In genomic region chr11:114280696-114281095, GRCh38 we compare ENCODE assay signal across 8 cellular contexts. TPM values are rescaled to one million over a fixed set of nuclear protein-coding genes. Genes with fewer than 3 reads are reported as not detected.
DNase-seq lines count a peak whose midpoint lies in the region; ATAC-seq, FAIRE-seq and TF ChIP-seq lines count a peak whose summit lies in the region.

No MANE protein-coding gene starts in this region.

- H3K9me3 ChIP-seq in esophagus squamous epithelium (no peaks in the 10 kb centered on the region), ovary (no peaks in the 10 kb centered on the region)

- peaks cover 0 to 18% (median 0%) of the 10 kb centered on the region in 4 donors for H3K27me3 ChIP-seq in esophagus squamous epithelium
- no peaks in the 10 kb centered on the region for H3K27me3 ChIP-seq in ovary

- ATAC-seq in GM21447 (IDR thresholded peaks at IDR 0.05; ENCODE audit: unreplicated experiment): no peak

- TF ChIP-seq POLR2A in esophagus squamous epithelium (IDR thresholded peaks at IDR 0.05): no peak
- TF ChIP-seq POLR2A in ovary (IDR thresholded peaks at IDR 0.05): no peak

- H3K36me3 ChIP-seq in esophagus squamous epithelium: no peaks in the 10 kb centered on the region
- no peaks in the 10 kb centered on the region for H3K36me3 ChIP-seq in ovary

- H3K27ac ChIP-seq in esophagus squamous epithelium: peak overlapping the region; percentile 67 to 84 (median 76)
- H3K27ac ChIP-seq in ovary: no peak overlapping the region

- no peak for FAIRE-seq in GM19239 (lab: Jason Lieb, UNC)

- TF ChIP-seq CTCF in esophagus squamous epithelium (IDR thresholded peaks at IDR 0.05): peak in 4 of 6 experiments; percentile 27 to 57 (median 44)
- peak in 1 of 3 donors; percentile 44 for TF ChIP-seq CTCF in ovary (IDR thresholded peaks at IDR 0.05)

- WGBS in esophagus squamous epithelium, 2 donors: 27% methylated on average over 3 of the region's 6 CpGs; no CpG with 5 or more reads in 1 of the 2 donors
- WGBS in ovary, 3 donors: 48 to 78% (median 52%) methylated on average over 6 of the region's 6 CpGs

- TF ChIP-seq EP300 in ovary (IDR thresholded peaks at IDR 0.05): no peak

- intact Hi-C loops in esophagus squamous epithelium (cut with DNase I): no loop called here
- intact Hi-C loops in ovary (cut with DNase I): no loop called here

- peak; percentile 95 for DNase-seq in ELF-1 (ENCODE audit: low read depth, low spot score)
- DNase-seq in M059J (ENCODE audit: low read depth): peak; percentile 83
- DNase-seq in SHP77 treated with DMSO at 0.1 percent for 48 hours (lab: John Stamatoyannopoulos, UW): peak; percentile 84
- DNase-seq in esophagus squamous epithelium (lab: John Stamatoyannopoulos, UW): no peak
- peak; percentile 22 to 66 (median 45) for DNase-seq in ovary
- no peak for DNase-seq in stimulated activated CD4-positive, alpha-beta T cell treated with anti-CD3 and anti-CD28 coated beads, Interleukin-4, amount 100 ng/mL, for 1 hour
- no peak for DNase-seq in GM19239 (ENCODE audit: insufficient read length, low spot score)

- no peak overlapping the region for H3K4me3 ChIP-seq in esophagus squamous epithelium
- no peak overlapping the region for H3K4me3 ChIP-seq in ovary

- peaks cover 17 to 43% (median 27%) of the 10 kb centered on the region in 3 donors for H3K4me1 ChIP-seq in esophagus squamous epithelium
- peaks cover 3% of the 10 kb centered on the region for H3K4me1 ChIP-seq in ovary (ENCODE audit: insufficient read depth)

RNA-seq across cellular contexts. Expression of gene NNMT, which starts 15.5 kb away (rescaled TPM):
- 76.6 and 129 TPM in 2 replicates for total RNA-seq in M059J (2014; rRNA removed; shearing (Covaris generic))
- total RNA-seq in esophagus squamous epithelium (100 to 1,000 TPM in 1 of 4 donors, 10 to 100 TPM in 2, 1 to 10 TPM in 1; 4.1 to 142 (median 56.8) TPM), ovary (100 to 1,000 TPM in 4 of 7 donors, 10 to 100 TPM in 2, 1 to 10 TPM in 1; 9.5 to 295 (median 129) TPM)
- polyA plus RNA-seq in ovary: 100 to 1,000 TPM in 1 of 2 donors, 10 to 100 TPM in 1; 59.4 to 136 TPM

Comparison
In these comparisons a context has a peak if more than half of its experiments do, and no peak if none do; other contexts are left out.
1. DNase-seq: peak in ELF-1 (single experiment), M059J (single experiment), SHP77 treated with DMSO at 0.1 percent for 48 hours (single experiment) and ovary (5 of 5); none in esophagus squamous epithelium (single experiment), stimulated activated CD4-positive, alpha-beta T cell treated with anti-CD3 and anti-CD28 coated beads, Interleukin-4, amount 100 ng/mL, for 1 hour (single experiment) and GM19239 (single experiment).
2. H3K27ac ChIP-seq: peak in esophagus squamous epithelium (4 of 4); none in ovary (0 of 2).